19 cellular contexts compared by ENCODE assay signal in genomic region chr5:138770977-138771376, GRCh38. TPM values are rescaled to one million over a fixed set of nuclear protein-coding genes. Genes with fewer than 3 reads are reported as not detected.
DNase-seq lines count a peak whose midpoint lies in the region; ATAC-seq and TF ChIP-seq lines count a peak whose summit lies in the region.
"Had no signal": no experiment of that assay in that cellular context is flagged by ENCODE, and none has a peak within 500 bp of the region (broad histone marks: within the 10 kb centered on the region; RNA-seq: fewer than 3 reads in every experiment).

No MANE protein-coding gene starts in this region.

- no peaks in the 10 kb centered on the region for H3K9me3 Mint-ChIP-seq in osteocyte (ENCODE audit: unreplicated experiment)
- H3K9me3 Mint-ChIP-seq: CD4-positive, alpha-beta T cell had no signal

- H3K27me3 Mint-ChIP-seq in osteocyte (ENCODE audit: unreplicated experiment): no peaks in the 10 kb centered on the region

- ATAC-seq in HG02678 (IDR thresholded peaks at IDR 0.05; ENCODE audit: unreplicated experiment): no peak

- H3K27ac Mint-ChIP-seq in osteocyte (ENCODE audit: unreplicated experiment): peak overlapping the region; percentile 19
- H3K27ac Mint-ChIP-seq: CD4-positive, alpha-beta T cell had no signal

- no peak overlapping the region for H3K4me3 Mint-ChIP-seq in osteocyte (ENCODE audit: unreplicated experiment)
- H3K4me3 Mint-ChIP-seq: CD4-positive, alpha-beta T cell had no signal

- TF ChIP-seq CTCF in osteocyte (IDR thresholded peaks at IDR 0.05): no peak

- in situ Hi-C loops in SK-MEL-5 (cut with HindIII; ENCODE audit: low pct_unique_long_range_greater_than_20kb, low sequenced_read_pairs): no loop called here

- peak; percentile 6 for DNase-seq in COLO829 (ENCODE audit: low spot score)
- DNase-seq in NCI-H2029 treated with DMSO at 0.1 percent for 48 hours (lab: John Stamatoyannopoulos, UW): peak; percentile 69
- DNase-seq in SK-MEL-5 (ENCODE audit: low read depth, low spot score): peak; percentile 36
- DNase-seq in osteocyte (ENCODE audit: extremely low spot score, unreplicated experiment): no peak
- no peak for DNase-seq in occipital lobe (lab: John Stamatoyannopoulos, UW)
- no peak for DNase-seq in glomerular visceral epithelial cell (ENCODE audit: extremely low spot score)
- DNase-seq: AML-193; CD4-positive, alpha-beta T cell; GF-D8; GM23248; Karpas-422; MM.1S; NCI-H1105 treated with DMSO at 0.1 percent for 48 hours; NCI-H2081; NCI-H226; NK-92 treated with Interleukin-12 subunit alpha and Interleukin-12 subunit beta, amount 100 ng/mL, for 24 hours; OCI-M1; SJCRH30 had no signal

- peaks cover 58% of the 10 kb centered on the region for H3K4me1 Mint-ChIP-seq in osteocyte (ENCODE audit: unreplicated experiment)

- H3K36me3 Mint-ChIP-seq in osteocyte (ENCODE audit: unreplicated experiment): no peaks in the 10 kb centered on the region

RNA-seq across cellular contexts. Expression of gene CTNNA1, which starts 17.8 kb away (rescaled TPM):
- total RNA-seq in SK-MEL-5 (2014; rRNA removed; shearing (Covaris generic)): 311 and 315 TPM in 2 replicates
- 324 and 426 TPM in 2 replicates for polyA plus RNA-seq in SK-MEL-5 (2015; cell fraction: cytosol; rRNA removed)
- 230 and 267 TPM in 2 replicates for polyA plus RNA-seq in SK-MEL-5 (2015; cell fraction: nucleus; rRNA removed)
- total RNA-seq in osteocyte: 366 and 375 TPM in 2 replicates
- 216 TPM for total RNA-seq in occipital lobe

Comparison
In these comparisons a context has a peak if more than half of its experiments do, and no peak if none do; other contexts are left out.
1. DNase-seq: peak in COLO829 (single experiment), NCI-H2029 treated with DMSO at 0.1 percent for 48 hours (single experiment) and SK-MEL-5 (single experiment); none in osteocyte (single experiment), occipital lobe (single experiment) and glomerular visceral epithelial cell (single experiment).